9 cellular contexts compared by ENCODE assay signal in the genomic region with DNA sequence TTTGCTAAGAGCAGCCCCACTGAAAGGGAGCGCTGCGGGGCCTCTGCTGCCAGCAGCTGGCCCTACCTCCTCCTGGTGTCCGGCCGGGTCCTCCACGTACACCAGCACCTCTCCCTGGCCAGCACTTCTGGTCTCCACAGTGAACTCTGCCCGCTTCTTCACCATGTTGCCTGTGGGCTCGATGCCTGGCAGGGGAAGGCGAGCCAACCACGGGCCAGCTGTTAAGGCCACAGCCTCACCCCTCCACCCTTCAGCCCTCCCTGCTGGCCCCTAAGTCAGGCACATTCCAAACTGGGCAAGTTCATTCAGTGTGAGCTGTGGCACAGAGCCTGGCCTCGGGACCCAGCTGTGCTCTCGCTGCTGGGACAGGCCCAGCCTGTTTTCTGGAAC. TPM values are rescaled to one million over a fixed set of nuclear protein-coding genes. Genes with fewer than 3 reads are reported as not detected.
DNase-seq lines count a peak whose midpoint lies in the region; ATAC-seq and TF ChIP-seq lines count a peak whose summit lies in the region.
"Had no signal": no experiment of that assay in that cellular context is flagged by ENCODE, and none has a peak within 500 bp of the region (broad histone marks: within the 10 kb centered on the region; RNA-seq: fewer than 3 reads in every experiment).

No MANE protein-coding gene starts in this region.

- H3K4me3 ChIP-seq in MG63 (no peak overlapping the region), fibroblast of lung (replicated peaks in 1 of 4; ENCODE audit: control extremely low read depth in 1 of 4, insufficient read depth in 1 of 4, low read depth in 3 of 4, low read length in 4 of 4) (peak overlapping the region in 1 of 4 experiments; percentile 86), skeletal muscle tissue (ENCODE audit: low read length in 3 of 3) (no peak overlapping the region)

- H3K79me2 ChIP-seq in fibroblast of lung (ENCODE audit: control insufficient read depth, insufficient read depth, low read length): peaks cover 84% of the 10 kb centered on the region

- DNase-seq in MG63 (peak; percentile 38), fibroblast of lung (ENCODE audit: low read depth in 2 of 2) (peak in 1 of 2 donors; percentile 50), NCI-H1105 (lab: John Stamatoyannopoulos, UW) (no peak), DMS79 (lab: John Stamatoyannopoulos, UW) (no peak)
- DNase-seq: activated CD4-positive, alpha-beta T cell treated with anti-CD3 and anti-CD28 coated beads, Interleukin-2, amount 50 U/mL, for 1 hour; dermis blood vessel endothelial cell; NK-92 treated with Interleukin-12 subunit alpha and Interleukin-12 subunit beta, amount 100 ng/mL, for 24 hours had no signal

- no peaks in the 10 kb centered on the region for H3K27me3 ChIP-seq in MG63
- no peaks in the 10 kb centered on the region for H3K27me3 ChIP-seq in fibroblast of lung (ENCODE audit: control insufficient read depth, insufficient read depth, low read length)
- H3K27me3 ChIP-seq in skeletal muscle tissue (ENCODE audit: control insufficient read depth in 3 of 3, insufficient read depth in 3 of 3, low read length in 3 of 3): no peaks in the 10 kb centered on the region

- H3K9ac ChIP-seq in fibroblast of lung (ENCODE audit: insufficient read depth, low read length) (no peak overlapping the region), skeletal muscle tissue (ENCODE audit: low read depth in 1 of 3, low read length in 3 of 3) (peak overlapping the region in 1 of 3 donors; percentile 14)

- no peak overlapping the region for H2AFZ ChIP-seq in fibroblast of lung (ENCODE audit: low read length)

- no peak for ATAC-seq in GM18511 (IDR thresholded peaks at IDR 0.05; ENCODE audit: unreplicated experiment)

- peaks cover 6% of the 10 kb centered on the region for H3K4me1 ChIP-seq in fibroblast of lung (ENCODE audit: control insufficient read depth, extremely low read depth, insufficient read depth, low read length)
- peaks cover 10 to 39% (median 19%) of the 10 kb centered on the region in 3 donors for H3K4me1 ChIP-seq in skeletal muscle tissue (ENCODE audit: control insufficient read depth in 3 of 3, insufficient read depth in 3 of 3, low read length in 3 of 3)

- H3K27ac ChIP-seq in fibroblast of lung (ENCODE audit: insufficient read depth, low read length) (peak overlapping the region; percentile 92), skeletal muscle tissue (ENCODE audit: low read depth, low read length) (peak overlapping the region; percentile 58)

- no peak for TF ChIP-seq CTCF in fibroblast of lung (conservative IDR thresholded peaks at IDR 0.05 in 1 of 2, IDR thresholded peaks at IDR 0.05 in 1 of 2; ENCODE audit: low read depth in 1 of 2, low read length in 2 of 2)

- no peaks in the 10 kb centered on the region for H3K9me3 ChIP-seq in MG63
- H3K9me3 ChIP-seq in fibroblast of lung (ENCODE audit: control insufficient read depth, insufficient read depth, low read depth, low read length): no peaks in the 10 kb centered on the region
- H3K9me3 ChIP-seq in skeletal muscle tissue (ENCODE audit: control insufficient read depth in 3 of 3, low read length in 3 of 3): no peaks in the 10 kb centered on the region

- H3K36me3 ChIP-seq in MG63: peaks cover 81% of the 10 kb centered on the region
- H3K36me3 ChIP-seq in fibroblast of lung (ENCODE audit: control insufficient read depth, insufficient read depth, low read length): peaks cover 46% of the 10 kb centered on the region
- H3K36me3 ChIP-seq in skeletal muscle tissue (ENCODE audit: control insufficient read depth in 3 of 3, insufficient read depth in 3 of 3, low read length in 3 of 3): peaks cover 15 to 28% (median 18%) of the 10 kb centered on the region in 3 donors

- peak overlapping the region; percentile 80 for H3K4me2 ChIP-seq in fibroblast of lung (ENCODE audit: extremely low read depth, insufficient read depth, low read length)

- no peaks in the 10 kb centered on the region for H4K20me1 ChIP-seq in fibroblast of lung (ENCODE audit: control insufficient read depth, extremely low read depth, insufficient read depth, low read length)

RNA-seq across cellular contexts. Expression of gene FLNA, which starts 7.8 kb away (rescaled TPM):
- 1,037 and 1,563 TPM in 2 replicates for total RNA-seq in MG63 (2014; rRNA removed; shearing (Covaris generic); ENCODE audit: low replicate concordance)
- 2,298 and 2,728 TPM in 2 replicates for total RNA-seq in fibroblast of lung
- 654 and 799 TPM in 2 replicates for polyA plus RNA-seq in fibroblast of lung
- polyA plus RNA-seq in fibroblast of lung (2012): 2,069 and 2,562 TPM in 2 replicates
- polyA minus RNA-seq in fibroblast of lung (ENCODE audit: low replicate concordance): 6,600 and 11,662 TPM in 2 replicates
- total RNA-seq in skeletal muscle tissue: 331 TPM

RNA-seq across cellular contexts. Expression of gene EMD, which starts 12.4 kb away (rescaled TPM):
- 48.7 and 62.4 TPM in 2 replicates for total RNA-seq in MG63 (2014; rRNA removed; shearing (Covaris generic); ENCODE audit: low replicate concordance)
- total RNA-seq in fibroblast of lung (23.4 and 26.4 TPM in 2 replicates), skeletal muscle tissue (10.4 TPM)
- 72.1 and 82.4 TPM in 2 replicates for polyA plus RNA-seq in fibroblast of lung
- polyA plus RNA-seq in fibroblast of lung (2012): 92.1 and 110 TPM in 2 replicates
- 129 and 139 TPM in 2 replicates for polyA minus RNA-seq in fibroblast of lung (ENCODE audit: low replicate concordance)

RNA-seq across cellular contexts. Expression of gene RPL10, which starts 31.5 kb away (rescaled TPM):
- total RNA-seq in MG63 (2014; rRNA removed; shearing (Covaris generic); ENCODE audit: low replicate concordance): 2,393 and 3,736 TPM in 2 replicates
- total RNA-seq in fibroblast of lung: 2,291 and 2,319 TPM in 2 replicates
- 4,015 and 4,527 TPM in 2 replicates for polyA plus RNA-seq in fibroblast of lung
- polyA plus RNA-seq in fibroblast of lung (2012): 3,945 and 3,972 TPM in 2 replicates
- polyA minus RNA-seq in fibroblast of lung (ENCODE audit: low replicate concordance): 1,736 and 2,258 TPM in 2 replicates
- total RNA-seq in skeletal muscle tissue: 4,963 TPM

RNA-seq across cellular contexts. Expression of gene DNASE1L1, which starts 42.4 kb away (rescaled TPM):
- total RNA-seq in MG63 (2014; rRNA removed; shearing (Covaris generic); ENCODE audit: low replicate concordance): 20.0 and 21.9 TPM in 2 replicates
- total RNA-seq in fibroblast of lung (13.9 and 38.5 TPM in 2 replicates), skeletal muscle tissue (47.0 TPM)
- 11.3 and 13.6 TPM in 2 replicates for polyA plus RNA-seq in fibroblast of lung
- polyA plus RNA-seq in fibroblast of lung (2012): 17.0 and 18.7 TPM in 2 replicates
- polyA minus RNA-seq in fibroblast of lung (ENCODE audit: low replicate concordance): 22.0 and 24.1 TPM in 2 replicates

RNA-seq across cellular contexts. Expression of gene TAFAZZIN, which starts 44.7 kb away (rescaled TPM):
- 15.1 and 16.2 TPM in 2 replicates for total RNA-seq in MG63 (2014; rRNA removed; shearing (Covaris generic); ENCODE audit: low replicate concordance)
- total RNA-seq in fibroblast of lung: 17.7 and 21.6 TPM in 2 replicates
- 11.2 and 12.1 TPM in 2 replicates for polyA plus RNA-seq in fibroblast of lung
- 11.5 and 14.2 TPM in 2 replicates for polyA plus RNA-seq in fibroblast of lung (2012)
- 18.1 and 20.7 TPM in 2 replicates for polyA minus RNA-seq in fibroblast of lung (ENCODE audit: low replicate concordance)
- total RNA-seq in skeletal muscle tissue: 7.3 TPM
